Comparison of ENCODE assay signal across 34 cellular contexts in genomic region chr12:94930772-94931171, GRCh38.
"Had no signal": no experiment of that assay in that cellular context is flagged by ENCODE, and none has a peak within 500 bp of the region (broad histone marks: within the 10 kb centered on the region; RNA-seq: fewer than 3 reads in every experiment).

No MANE protein-coding gene starts in this region.

- H3K4me1 ChIP-seq: adrenal gland, ascending aorta, breast epithelium had no signal

- H3K36me3 ChIP-seq: adrenal gland, ascending aorta, brain microvascular endothelial cell, breast epithelium, cardiac muscle cell had no signal

- H3K4me3 ChIP-seq: adrenal gland, ascending aorta, body of pancreas, breast epithelium, cardiac muscle cell had no signal

- DNase-seq: activated effector memory CD4-positive, alpha-beta T cell treated with anti-CD3 and anti-CD28 coated beads, Interleukin-2, amount 50 U/mL, for 16 hours; activated effector memory CD4-positive, alpha-beta T cell treated with Interleukin-2 at 50 U/mL for 16 hours; activated gamma-delta T cell; activated gamma-delta T cell treated with Interleukin-2 at 50 U/mL for 16 hours; activated naive CD4-positive, alpha-beta T cell; activated naive CD4-positive, alpha-beta T cell treated with anti-CD3 and anti-CD28 coated beads for 36 hours; activated naive CD4-positive, alpha-beta T cell treated with anti-CD3 and anti-CD28 coated beads, Interleukin-2, amount 10 ng/mL, durations not matched to agents 7 days and 5 days; activated naive CD4-positive, alpha-beta T cell treated with anti-CD3 and anti-CD28 coated beads, Interleukin-2, amount 50 U/mL, for 16 hours; activated naive CD4-positive, alpha-beta T cell treated with Interleukin-2 at 50 U/mL for 16 hours; activated naive CD8-positive, alpha-beta T cell treated with anti-CD3 and anti-CD28 coated beads for 36 hours; activated naive CD8-positive, alpha-beta T cell treated with anti-CD3 and anti-CD28 coated beads, Interleukin-2, amount 10 ng/mL, durations not matched to agents 7 days and 5 days; activated naive CD8-positive, alpha-beta T cell treated with anti-CD3 and anti-CD28 coated beads, Interleukin-2, amount 50 U/mL, for 24 hours; activated T-cell treated with anti-CD3 and anti-CD28 coated beads, Interleukin-2, amount 50 U/mL, for 1 hour; activated T-cell treated with anti-CD3 and anti-CD28 coated beads, Interleukin-2, amount 50 U/mL, for 24 hours; activated T-cell treated with anti-CD3 and anti-CD28 coated beads, Interleukin-2, amount 50 U/mL, for 4 hours; activated T-cell treated with anti-CD3 and anti-CD28 coated beads, Interleukin-2, amount 50 U/mL, for 48 hours; activated T-cell treated with anti-CD3 and anti-CD28 coated beads, Interleukin-2, amount 50 U/mL, for 72 hours; adrenal gland; amniotic stem cell; amygdala; anterior cingulate cortex; aorta; body of pancreas; brain microvascular endothelial cell; caudate nucleus; central memory CD4-positive, alpha-beta T cell; cerebellar nuclear complex had no signal

- FAIRE-seq: astrocyte, bronchial epithelial cell had no signal

- H3K27me3 ChIP-seq: adrenal gland, ascending aorta, body of pancreas, brain microvascular endothelial cell, breast epithelium, cardiac muscle cell had no signal

- H3K27ac ChIP-seq: adrenal gland, ascending aorta, body of pancreas, brain microvascular endothelial cell, breast epithelium, cardiac muscle cell had no signal

- H3K9me3 ChIP-seq: adrenal gland, ascending aorta, body of pancreas, breast epithelium had no signal

- ATAC-seq: activated naive CD4-positive, alpha-beta T cell treated with anti-CD3 and anti-CD28 coated beads, Interleukin-2, amount 50 U/mL, for 72 hours; activated naive CD8-positive, alpha-beta T cell treated with anti-CD3 and anti-CD28 coated beads, Interleukin-2, amount 50 U/mL, for 24 hours; activated T-cell treated with anti-CD3 and anti-CD28 coated beads, Interleukin-2, amount 50 U/mL, for 4 hours; activated T-cell treated with anti-CD3 and anti-CD28 coated beads, Interleukin-2, amount 50 U/mL, for 72 hours; activated T-helper 17 cell treated with anti-CD3 and anti-CD28 coated beads, Interleukin-2, amount 50 U/mL, for 72 hours; body of pancreas had no signal
